In genomic region chr16:90048347-90048722, GRCh38 we compare ENCODE assay signal across 19 cellular contexts. TPM values are rescaled to one million over a fixed set of nuclear protein-coding genes. Genes with fewer than 3 reads are reported as not detected.
DNase-seq lines count a peak whose midpoint lies in the region; ATAC-seq, FAIRE-seq and TF ChIP-seq lines count a peak whose summit lies in the region.
"Had no signal": no experiment of that assay in that cellular context is flagged by ENCODE, and none has a peak within 500 bp of the region (broad histone marks: within the 10 kb centered on the region; RNA-seq: fewer than 3 reads in every experiment).

No MANE protein-coding gene starts in this region.

- no peak overlapping the region for H2AFZ ChIP-seq in H1 (ENCODE audit: low read length)

- peaks cover 5% of the 10 kb centered on the region for H3K27me3 ChIP-seq in CD4-positive, alpha-beta memory T cell (ENCODE audit: insufficient read depth, low read length)
- no peaks in the 10 kb centered on the region for H3K27me3 ChIP-seq in H1 (replicated peaks in 1 of 4; ENCODE audit: control insufficient read depth in 3 of 4, extremely low read depth in 1 of 4, insufficient read depth in 3 of 4, low read length in 3 of 4)
- no peaks in the 10 kb centered on the region for H3K27me3 ChIP-seq in prostate gland (replicated peaks; ENCODE audit: insufficient read depth)
- H3K27me3 ChIP-seq: colonic mucosa, pancreas, Peyer's patch had no signal

- no peak overlapping the region for H3K9ac ChIP-seq in H1 (replicated peaks in 1 of 4; ENCODE audit: extremely low read depth in 1 of 4, low read depth in 3 of 4, low read length in 3 of 4)

- H4K8ac ChIP-seq in H1 (ENCODE audit: extremely low read depth, insufficient read depth, low read length) = no peak overlapping the region

- H3K4ac ChIP-seq in H1 (replicated peaks; ENCODE audit: insufficient read length, low read depth, low read length) = no peak overlapping the region

- H3K4me1 ChIP-seq in CD4-positive, alpha-beta memory T cell (ENCODE audit: insufficient read depth, low read length) = peaks cover 14% of the 10 kb centered on the region
- H3K4me1 ChIP-seq in HEK293 (ENCODE audit: control insufficient read depth, insufficient read depth, low read length) = no peaks in the 10 kb centered on the region
- peaks cover 0 to 11% (median 8%) of the 10 kb centered on the region in 4 experiments; a peak in 6 of 7 replicates for H3K4me1 ChIP-seq in H1 (replicated peaks in 1 of 4; ENCODE audit: control insufficient read depth in 3 of 4, insufficient read depth in 4 of 4, low read length in 3 of 4)
- peaks cover 11% of the 10 kb centered on the region for H3K4me1 ChIP-seq in prostate gland (replicated peaks)

- DNase-seq in CD4-positive, alpha-beta memory T cell = peak in 1 of 5 donors; percentile 9
- DNase-seq in H1 (ENCODE audit: low read depth in 1 of 2, low spot score in 2 of 2) = no peak
- DNase-seq in stimulated activated naive CD8-positive, alpha-beta T cell treated with anti-CD3 and anti-CD28 coated beads, Interleukin-15, Interleukin-2, amounts not matched to agents 100 U/mL and 50 U/mL, for 24 hours = no peak
- no peak for DNase-seq in prostate gland (ENCODE audit: low spot score)
- DNase-seq: activated CD8-positive, alpha-beta memory T cell treated with anti-CD3 and anti-CD28 coated beads, Interleukin-2, amount 50 U/mL, for 48 hours; colonic mucosa; DMS79 treated with DMSO at 0.1 percent for 48 hours; NCI-H2029; pancreas; spleen; SW 1271 had no signal

- H3K27me3 Mint-ChIP-seq in CD4-positive, alpha-beta memory T cell = peaks cover 1 to 13% of the 10 kb centered on the region in 2 donors
- H3K27me3 Mint-ChIP-seq in nephron (ENCODE audit: low read depth) = peaks cover 10% of the 10 kb centered on the region

- H2BK20ac ChIP-seq in H1 (ENCODE audit: low read length) = no peak overlapping the region

- H2BK5ac ChIP-seq in H1 (ENCODE audit: low read depth, low read length) = no peak overlapping the region

- peak overlapping the region; percentile 59 for H3K56ac ChIP-seq in H1 (replicated peaks; ENCODE audit: insufficient read length, low read depth, low read length)

- H2BK120ac ChIP-seq in H1 (replicated peaks; ENCODE audit: low read depth, low read length) = no peak overlapping the region

- intact Hi-C loops in CD4-positive, alpha-beta memory T cell (cut with micrococcal nuclease) = no loop called here
- intact Hi-C loops in prostate gland (cut with DNase I) = no loop called here

- ATAC-seq in GM18907 (IDR thresholded peaks at IDR 0.05; ENCODE audit: unreplicated experiment) (no peak), GM18870 (IDR thresholded peaks at IDR 0.05; ENCODE audit: unreplicated experiment) (no peak)
- no peak for ATAC-seq in stimulated activated naive CD8-positive, alpha-beta T cell treated with anti-CD3 and anti-CD28 coated beads, Interleukin-15, Interleukin-2, amounts not matched to agents 100 U/mL and 50 U/mL, for 24 hours

- H4K5ac ChIP-seq in H1 (ENCODE audit: insufficient read length, low read depth, low read length) = no peak overlapping the region

- no peak overlapping the region for H3K23ac ChIP-seq in H1 (ENCODE audit: insufficient read length)

- no peak overlapping the region for H3K14ac ChIP-seq in H1 (ENCODE audit: insufficient read length)

- H3K4me2 ChIP-seq in H1 (ENCODE audit: insufficient read depth in 1 of 2, low read depth in 2 of 2, low read length in 2 of 2) = no peak overlapping the region; a peak in 1 of 4 replicates

- CTCF ChIA-PET in CD4-positive, alpha-beta memory T cell (lab: Charles Lee; ENCODE audit: partially characterized antibody) = no interaction called here
- CTCF ChIA-PET in HEK293 (lab: Yijun Ruan, JAX) = no interaction called here
- CTCF ChIA-PET in H1 (lab: Charles Lee; ENCODE audit: partially characterized antibody) = no interaction called here

- H3K27ac Mint-ChIP-seq in CD4-positive, alpha-beta memory T cell = peak overlapping the region; percentile 2 to 93 (median 31)
- H3K27ac Mint-ChIP-seq in nephron = peak overlapping the region; percentile 67 to 90 (median 83)

- peak overlapping the region; percentile 7 to 72 (median 54) for H3K4me3 Mint-ChIP-seq in CD4-positive, alpha-beta memory T cell
- H3K4me3 Mint-ChIP-seq in nephron = peak overlapping the region; percentile 45 to 78 (median 50)

- peaks cover 0 to 7% (median 4%) of the 10 kb centered on the region in 8 donors for H3K9me3 Mint-ChIP-seq in CD4-positive, alpha-beta memory T cell
- H3K9me3 Mint-ChIP-seq in nephron = peaks cover 9% of the 10 kb centered on the region

- H2BK15ac ChIP-seq in H1 (ENCODE audit: low read length) = no peak overlapping the region

- no peak for TF ChIP-seq POLR2A in H1 (IDR thresholded peaks at IDR 0.05; ENCODE audit: control extremely low read depth in 1 of 2, low read depth in 2 of 2, low read length in 2 of 2)
- TF ChIP-seq POLR2A in prostate gland (IDR thresholded peaks at IDR 0.05) = no peak

- H3K23me2 ChIP-seq in H1 (ENCODE audit: low read depth, low read length) = no peaks in the 10 kb centered on the region

- no peak overlapping the region for H2BK12ac ChIP-seq in H1 (ENCODE audit: low read depth, low read length)

- TF ChIP-seq CTCF in HEK293 (tag by site-specific recombination; IDR thresholded peaks at IDR 0.05) (no peak), H1 (IDR thresholded peaks at IDR 0.05; ENCODE audit: control extremely low read depth in 1 of 3, insufficient read depth in 1 of 3, low read depth in 1 of 3, low read length in 3 of 3) (no peak), nephron (IDR thresholded peaks at IDR 0.05; ENCODE audit: unreplicated experiment in 3 of 3) (no peak), prostate gland (IDR thresholded peaks at IDR 0.05) (no peak)

- H2AK5ac ChIP-seq in H1 (ENCODE audit: low read depth, low read length) = no peak overlapping the region

- no peak overlapping the region for H3K27ac ChIP-seq in CD4-positive, alpha-beta memory T cell (ENCODE audit: low read depth, low read length)
- H3K27ac ChIP-seq in HEK293 (ENCODE audit: extremely low read depth, low read depth, low read length) (no peak overlapping the region), H1 (ENCODE audit: low read depth, low read length) (no peak overlapping the region), prostate gland (peak overlapping the region in 1 of 2 donors; percentile 27)
- H3K27ac ChIP-seq: colonic mucosa, pancreas, Peyer's patch, spleen had no signal

- TF ChIP-seq EP300 in H1 (IDR thresholded peaks at IDR 0.05; ENCODE audit: borderline replicate concordance in 1 of 2, low read depth in 2 of 2, low read length in 2 of 2) = no peak

- peaks cover 0 to 1% of the 10 kb centered on the region in 2 experiments for H4K20me1 ChIP-seq in H1 (replicated peaks in 1 of 2; ENCODE audit: control insufficient read depth in 1 of 2, insufficient read depth in 2 of 2, low read length in 2 of 2)

- H3K18ac ChIP-seq in H1 (ENCODE audit: extremely low read depth, low read length) = no peak overlapping the region

- FAIRE-seq in H1 (lab: Jason Lieb, UNC) = no peak
- FAIRE-seq: pancreas had no signal

- H4K91ac ChIP-seq in H1 (replicated peaks; ENCODE audit: insufficient read length, low read length) = no peak overlapping the region

- peaks cover 0 to 5% of the 10 kb centered on the region in 2 donors for H3K36me3 Mint-ChIP-seq in CD4-positive, alpha-beta memory T cell
- peaks cover 4% of the 10 kb centered on the region for H3K36me3 Mint-ChIP-seq in nephron (ENCODE audit: low read depth)

- no peaks in the 10 kb centered on the region for H3K36me3 ChIP-seq in CD4-positive, alpha-beta memory T cell (ENCODE audit: insufficient read depth, low read length)
- H3K36me3 ChIP-seq in HEK293 (ENCODE audit: control insufficient read depth in 2 of 2, insufficient read depth in 1 of 2, low read length in 2 of 2) (peaks cover 0 to 13% of the 10 kb centered on the region in 2 experiments; a peak in 1 of 3 replicates), H1 (ENCODE audit: control insufficient read depth in 2 of 4, insufficient read depth in 4 of 4, low read length in 3 of 4) (no peaks in the 10 kb centered on the region), prostate gland (no peaks in the 10 kb centered on the region)
- H3K36me3 ChIP-seq: pancreas, Peyer's patch had no signal

- peaks cover 4 to 28% (median 15%) of the 10 kb centered on the region in 4 donors for H3K4me1 Mint-ChIP-seq in CD4-positive, alpha-beta memory T cell
- H3K4me1 Mint-ChIP-seq in nephron = peaks cover 23% of the 10 kb centered on the region

- no peak for TF ChIP-seq RAD21 in H1 (IDR thresholded peaks at IDR 0.05 in 1 of 2, conservative IDR thresholded peaks at IDR 0.05 in 1 of 2; ENCODE audit: low read depth in 2 of 2, low read length in 2 of 2)

- 0 out of 2 replicates have a peak, but pooled peaks cover 2% of the 10 kb centered on the region for H3K79me1 ChIP-seq in H1 (ENCODE audit: low read depth, low read length)

- no peaks in the 10 kb centered on the region for H3K79me2 ChIP-seq in H1 (ENCODE audit: control insufficient read depth in 1 of 2, insufficient read depth in 2 of 2, low read length in 2 of 2)

- POLR2A ChIA-PET in CD4-positive, alpha-beta memory T cell (lab: Charles Lee; ENCODE audit: partially characterized antibody) = no interaction called here
- POLR2A ChIA-PET in HEK293 (lab: Yijun Ruan, JAX) (no interaction called here), H1 (lab: Charles Lee; ENCODE audit: partially characterized antibody) (interaction anchor here (1.3 kb wide), 1 partner anchor 74 kb away, joined by 3 read pairs; no protein-coding TSS in a partner anchor)

- WGBS in H1 (ENCODE audit: extremely low coverage in 1 of 2, insufficient coverage in 1 of 2, insufficient read length in 1 of 2, insufficient replicate concordance in 2 of 2, low coverage in 1 of 2, low lambda C conversion rate in 2 of 2, missing lambda C conversion rate in 1 of 2), 2 experiments = 86% methylated on average over 12 of the region's 12 CpGs; no CpG with 5 or more reads in 1 of the 2 experiments
- 33% methylated on average over 12 of the region's 12 CpGs for WGBS in prostate gland

- no peak overlapping the region for H3K4me3 ChIP-seq in CD4-positive, alpha-beta memory T cell (ENCODE audit: low read length in 2 of 2)
- H3K4me3 ChIP-seq in HEK293 (ENCODE audit: low read depth, low read length) = no peak overlapping the region
- H3K4me3 ChIP-seq in H1 (ENCODE audit: extremely low read depth in 1 of 4, insufficient read depth in 2 of 4, low read depth in 3 of 4, low read length in 4 of 4) = peak overlapping the region in 1 of 4 experiments; percentile 30; a peak in 1 of 8 replicates
- no peak overlapping the region for H3K4me3 ChIP-seq in prostate gland
- H3K4me3 ChIP-seq: colonic mucosa, lung had no signal

- H3K9me3 ChIP-seq in CD4-positive, alpha-beta memory T cell (ENCODE audit: control insufficient read depth in 1 of 2, low read length in 2 of 2) = no peaks in the 10 kb centered on the region
- H3K9me3 ChIP-seq in HEK293 (ENCODE audit: control insufficient read depth, insufficient read depth, low read depth, low read length) (no peaks in the 10 kb centered on the region), H1 (ENCODE audit: insufficient read depth in 2 of 2, low read depth in 1 of 2, low read length in 1 of 2) (peaks cover 2 to 9% of the 10 kb centered on the region in 2 experiments; a peak in 2 of 4 replicates), prostate gland (no peaks in the 10 kb centered on the region)
- H3K9me3 ChIP-seq: colonic mucosa, pancreas, Peyer's patch had no signal

RNA-seq across cellular contexts. Expression of gene PRDM7, which starts 28.8 kb away (rescaled TPM):
- not detected for total RNA-seq in CD4-positive, alpha-beta memory T cell
- not detected for polyA plus RNA-seq in CD4-positive, alpha-beta memory T cell
- total RNA-seq in H1 (2021; fragmentation: NEBNext Ultra II Directional; extraction: Animal tissue kit (Norgen Biotek cat#: 25700)) = not detected in 2 replicates
- 0.02 TPM in 1 of 2 replicates, not detected in the other for polyA plus RNA-seq in H1 (2011; rRNA removed)
- not detected for polyA plus RNA-seq in H1 (2011; cell fraction: cytosol; rRNA removed)
- polyA plus RNA-seq in H1 (2011; cell fraction: nucleus; rRNA removed) = not detected
- polyA plus RNA-seq in H1 (2012, experiment 1 of 2) = 0.15 to 0.20 TPM in 2 of 4 replicates, not detected in the others
- polyA plus RNA-seq in H1 (2012, experiment 2 of 2) = not detected
- polyA plus RNA-seq in H1 (2013, experiment 1 of 2) = not detected
- polyA plus RNA-seq in H1 (2013, experiment 2 of 2) = not detected
- not detected in 2 replicates for polyA minus RNA-seq in H1 (2011; rRNA and poly(A)+ RNA removed)
- polyA minus RNA-seq in H1 (2011; cell fraction: cytosol; rRNA and poly(A)+ RNA removed) = not detected
- not detected for polyA minus RNA-seq in H1 (2011; cell fraction: nucleus; rRNA and poly(A)+ RNA removed)
- under 1 TPM; 0.09 to 0.28 TPM for total RNA-seq in prostate gland
- total RNA-seq: colonic mucosa, esophagus mucosa, lung, pancreas, Peyer's patch, spleen had no signal
- polyA plus RNA-seq: adipose tissue, lung, pancreas, spleen had no signal

RNA-seq across cellular contexts. Expression of gene DBNDD1, which starts 29.1 kb away (rescaled TPM):
- under 1 TPM; 0.61 to 0.73 TPM for total RNA-seq in CD4-positive, alpha-beta memory T cell
- 1 to 10 TPM; 1.2 to 3.7 TPM for polyA plus RNA-seq in CD4-positive, alpha-beta memory T cell
- total RNA-seq in H1 (2021; fragmentation: NEBNext Ultra II Directional; extraction: Animal tissue kit (Norgen Biotek cat#: 25700)) = 69.9 and 76.0 TPM in 2 replicates
- polyA plus RNA-seq in H1 (2011; rRNA removed) = 92.6 and 128 TPM in 2 replicates
- polyA plus RNA-seq in H1 (2011; cell fraction: cytosol; rRNA removed) = 67.3 TPM
- 98.2 TPM for polyA plus RNA-seq in H1 (2011; cell fraction: nucleus; rRNA removed)
- 57.0 to 79.5 TPM (median 70.2 TPM) in 4 replicates for polyA plus RNA-seq in H1 (2012, experiment 1 of 2)
- 80.6 TPM for polyA plus RNA-seq in H1 (2012, experiment 2 of 2)
- polyA plus RNA-seq in H1 (2013, experiment 1 of 2) = 57.0 TPM
- 59.8 TPM for polyA plus RNA-seq in H1 (2013, experiment 2 of 2)
- polyA minus RNA-seq in H1 (2011; rRNA and poly(A)+ RNA removed) = 32.9 and 39.2 TPM in 2 replicates
- 49.4 TPM for polyA minus RNA-seq in H1 (2011; cell fraction: cytosol; rRNA and poly(A)+ RNA removed)
- 43.7 TPM for polyA minus RNA-seq in H1 (2011; cell fraction: nucleus; rRNA and poly(A)+ RNA removed)
- total RNA-seq in prostate gland = 1 to 10 TPM; 5.3 to 7.7 TPM
